In genomic region chr1:110002695-110003094, GRCh38 we compare ENCODE assay signal across 1 cellular context.
TF ChIP-seq lines count a peak whose summit lies in the region.

No MANE protein-coding gene starts in this region.

TF ChIP-seq in K562, 482 proteins besides CTCF, POLR2A, EP300 and RAD21 (continues in another document):
- TF ChIP-seq, protein P1, sequence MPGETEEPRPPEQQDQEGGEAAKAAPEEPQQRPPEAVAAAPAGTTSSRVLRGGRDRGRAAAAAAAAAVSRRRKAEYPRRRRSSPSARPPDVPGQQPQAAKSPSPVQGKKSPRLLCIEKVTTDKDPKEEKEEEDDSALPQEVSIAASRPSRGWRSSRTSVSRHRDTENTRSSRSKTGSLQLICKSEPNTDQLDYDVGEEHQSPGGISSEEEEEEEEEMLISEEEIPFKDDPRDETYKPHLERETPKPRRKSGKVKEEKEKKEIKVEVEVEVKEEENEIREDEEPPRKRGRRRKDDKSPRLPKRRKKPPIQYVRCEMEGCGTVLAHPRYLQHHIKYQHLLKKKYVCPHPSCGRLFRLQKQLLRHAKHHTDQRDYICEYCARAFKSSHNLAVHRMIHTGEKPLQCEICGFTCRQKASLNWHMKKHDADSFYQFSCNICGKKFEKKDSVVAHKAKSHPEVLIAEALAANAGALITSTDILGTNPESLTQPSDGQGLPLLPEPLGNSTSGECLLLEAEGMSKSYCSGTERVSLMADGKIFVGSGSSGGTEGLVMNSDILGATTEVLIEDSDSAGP (CRISPR knock-in tag; IDR thresholded peaks at IDR 0.05), result no peak
- TF ChIP-seq KLF16 (IDR thresholded peaks at IDR 0.05) (no peak), MECOM (CRISPR knock-in tag; IDR thresholded peaks at IDR 0.05) (no peak), ZNF263 (CRISPR knock-in tag; IDR thresholded peaks at IDR 0.05; ENCODE audit: borderline replicate concordance) (no peak), SRSF3 (IDR thresholded peaks at IDR 0.05; ENCODE audit: insufficient read depth, low read length) (no peak), VEZF1 (CRISPR knock-in tag; IDR thresholded peaks at IDR 0.05) (0 out of 2 replicates have a peak, but pooled peaks have one; percentile 10), FOXK2 (conservative IDR thresholded peaks at IDR 0.05 in 1 of 2, IDR thresholded peaks at IDR 0.05 in 1 of 2; ENCODE audit: low read depth in 2 of 2) (no peak), DNMT1 (IDR thresholded peaks at IDR 0.05) (no peak), CCNT2 (IDR thresholded peaks at IDR 0.05; ENCODE audit: borderline replicate concordance, extremely low read depth, insufficient read length, low read depth, low read length) (no peak), ZNF197 (CRISPR knock-in tag; IDR thresholded peaks at IDR 0.05; ENCODE audit: low read depth) (no peak), ETV5 (CRISPR knock-in tag; IDR thresholded peaks at IDR 0.05; ENCODE audit: low read depth) (no peak), KHSRP (IDR thresholded peaks at IDR 0.05) (no peak), DLX4 (CRISPR knock-in tag; IDR thresholded peaks at IDR 0.05) (no peak), NCOA2 (IDR thresholded peaks at IDR 0.05; ENCODE audit: partially characterized antibody in 2 of 2) (no peak), SMAD2 (IDR thresholded peaks at IDR 0.05; ENCODE audit: low read depth, low read length) (no peak), MCM2 (IDR thresholded peaks at IDR 0.05; ENCODE audit: low read depth) (no peak), ATF7 (IDR thresholded peaks at IDR 0.05) (no peak), FOXA1 (IDR thresholded peaks at IDR 0.05; ENCODE audit: borderline replicate concordance) (no peak), KDM4B (IDR thresholded peaks at IDR 0.05; ENCODE audit: borderline replicate concordance in 2 of 2, low read depth in 1 of 2) (no peak), RBM34 (IDR thresholded peaks at IDR 0.05; ENCODE audit: borderline replicate concordance, insufficient read depth, low read length) (no peak), FOXM1 (IDR thresholded peaks at IDR 0.05; ENCODE audit: low read depth) (no peak), FOXM1 (CRISPR knock-in tag; IDR thresholded peaks at IDR 0.05; ENCODE audit: low read depth) (no peak), MYC (IDR thresholded peaks at IDR 0.05; ENCODE audit: low read depth, low read length) (0 out of 2 replicates have a peak, but pooled peaks have one; percentile 13), MYC (CRISPR knock-in tag; IDR thresholded peaks at IDR 0.05; ENCODE audit: borderline replicate concordance, low read depth) (no peak), L3MBTL2 (IDR thresholded peaks at IDR 0.05) (peak; percentile 53; the same call in 1 of the 2 replicates), YY1 (IDR thresholded peaks at IDR 0.05; ENCODE audit: borderline replicate concordance in 1 of 3, control insufficient read depth in 1 of 3, extremely low read depth in 1 of 3, insufficient read depth in 3 of 3, insufficient read length in 1 of 3, insufficient replicate concordance in 2 of 3, low read depth in 1 of 3, low read length in 2 of 3) (no peak), PYGO2 (tag; IDR thresholded peaks at IDR 0.05) (no peak), GTF2A2 (tag; IDR thresholded peaks at IDR 0.05) (no peak), SNIP1 (IDR thresholded peaks at IDR 0.05; ENCODE audit: low read depth) (no peak), SIX5 (IDR thresholded peaks at IDR 0.05; ENCODE audit: borderline replicate concordance in 1 of 2, insufficient read depth in 1 of 2, low read depth in 1 of 2, low read length in 2 of 2) (no peak), ZNF830 (CRISPR knock-in tag; IDR thresholded peaks at IDR 0.05) (no peak), POLR3G (IDR thresholded peaks at IDR 0.05; ENCODE audit: extremely low read depth, insufficient read length, insufficient replicate concordance) (no peak), NONO (IDR thresholded peaks at IDR 0.05; ENCODE audit: low read depth in 2 of 2, low read length in 1 of 2) (no peak), ZNF282 (CRISPR knock-in tag; IDR thresholded peaks at IDR 0.05) (no peak), ZC3H4 (CRISPR knock-in tag; IDR thresholded peaks at IDR 0.05; ENCODE audit: borderline replicate concordance) (no peak), NELFE (IDR thresholded peaks at IDR 0.05; ENCODE audit: insufficient read depth, insufficient read length) (no peak), FOSL1 (tag; conservative IDR thresholded peaks at IDR 0.05) (no peak), GABPB1 (CRISPR knock-in tag; IDR thresholded peaks at IDR 0.05) (no peak)
- TF ChIP-seq, protein P2, sequence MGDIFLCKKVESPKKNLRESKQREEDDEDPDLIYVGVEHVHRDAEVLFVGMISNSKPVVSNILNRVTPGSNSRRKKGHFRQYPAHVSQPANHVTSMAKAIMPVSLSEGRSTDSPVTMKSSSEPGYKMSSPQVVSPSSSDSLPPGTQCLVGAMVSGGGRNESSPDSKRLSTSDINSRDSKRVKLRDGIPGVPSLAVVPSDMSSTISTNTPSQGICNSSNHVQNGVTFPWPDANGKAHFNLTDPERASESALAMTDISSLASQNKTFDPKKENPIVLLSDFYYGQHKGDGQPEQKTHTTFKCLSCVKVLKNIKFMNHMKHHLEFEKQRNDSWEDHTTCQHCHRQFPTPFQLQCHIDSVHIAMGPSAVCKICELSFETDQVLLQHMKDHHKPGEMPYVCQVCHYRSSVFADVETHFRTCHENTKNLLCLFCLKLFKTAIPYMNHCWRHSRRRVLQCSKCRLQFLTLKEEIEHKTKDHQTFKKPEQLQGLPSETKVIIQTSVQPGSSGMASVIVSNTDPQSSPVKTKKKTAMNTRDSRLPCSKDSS (IDR thresholded peaks at IDR 0.05; ENCODE audit: low read depth, partially characterized antibody), result no peak
- TF ChIP-seq, protein P3, sequence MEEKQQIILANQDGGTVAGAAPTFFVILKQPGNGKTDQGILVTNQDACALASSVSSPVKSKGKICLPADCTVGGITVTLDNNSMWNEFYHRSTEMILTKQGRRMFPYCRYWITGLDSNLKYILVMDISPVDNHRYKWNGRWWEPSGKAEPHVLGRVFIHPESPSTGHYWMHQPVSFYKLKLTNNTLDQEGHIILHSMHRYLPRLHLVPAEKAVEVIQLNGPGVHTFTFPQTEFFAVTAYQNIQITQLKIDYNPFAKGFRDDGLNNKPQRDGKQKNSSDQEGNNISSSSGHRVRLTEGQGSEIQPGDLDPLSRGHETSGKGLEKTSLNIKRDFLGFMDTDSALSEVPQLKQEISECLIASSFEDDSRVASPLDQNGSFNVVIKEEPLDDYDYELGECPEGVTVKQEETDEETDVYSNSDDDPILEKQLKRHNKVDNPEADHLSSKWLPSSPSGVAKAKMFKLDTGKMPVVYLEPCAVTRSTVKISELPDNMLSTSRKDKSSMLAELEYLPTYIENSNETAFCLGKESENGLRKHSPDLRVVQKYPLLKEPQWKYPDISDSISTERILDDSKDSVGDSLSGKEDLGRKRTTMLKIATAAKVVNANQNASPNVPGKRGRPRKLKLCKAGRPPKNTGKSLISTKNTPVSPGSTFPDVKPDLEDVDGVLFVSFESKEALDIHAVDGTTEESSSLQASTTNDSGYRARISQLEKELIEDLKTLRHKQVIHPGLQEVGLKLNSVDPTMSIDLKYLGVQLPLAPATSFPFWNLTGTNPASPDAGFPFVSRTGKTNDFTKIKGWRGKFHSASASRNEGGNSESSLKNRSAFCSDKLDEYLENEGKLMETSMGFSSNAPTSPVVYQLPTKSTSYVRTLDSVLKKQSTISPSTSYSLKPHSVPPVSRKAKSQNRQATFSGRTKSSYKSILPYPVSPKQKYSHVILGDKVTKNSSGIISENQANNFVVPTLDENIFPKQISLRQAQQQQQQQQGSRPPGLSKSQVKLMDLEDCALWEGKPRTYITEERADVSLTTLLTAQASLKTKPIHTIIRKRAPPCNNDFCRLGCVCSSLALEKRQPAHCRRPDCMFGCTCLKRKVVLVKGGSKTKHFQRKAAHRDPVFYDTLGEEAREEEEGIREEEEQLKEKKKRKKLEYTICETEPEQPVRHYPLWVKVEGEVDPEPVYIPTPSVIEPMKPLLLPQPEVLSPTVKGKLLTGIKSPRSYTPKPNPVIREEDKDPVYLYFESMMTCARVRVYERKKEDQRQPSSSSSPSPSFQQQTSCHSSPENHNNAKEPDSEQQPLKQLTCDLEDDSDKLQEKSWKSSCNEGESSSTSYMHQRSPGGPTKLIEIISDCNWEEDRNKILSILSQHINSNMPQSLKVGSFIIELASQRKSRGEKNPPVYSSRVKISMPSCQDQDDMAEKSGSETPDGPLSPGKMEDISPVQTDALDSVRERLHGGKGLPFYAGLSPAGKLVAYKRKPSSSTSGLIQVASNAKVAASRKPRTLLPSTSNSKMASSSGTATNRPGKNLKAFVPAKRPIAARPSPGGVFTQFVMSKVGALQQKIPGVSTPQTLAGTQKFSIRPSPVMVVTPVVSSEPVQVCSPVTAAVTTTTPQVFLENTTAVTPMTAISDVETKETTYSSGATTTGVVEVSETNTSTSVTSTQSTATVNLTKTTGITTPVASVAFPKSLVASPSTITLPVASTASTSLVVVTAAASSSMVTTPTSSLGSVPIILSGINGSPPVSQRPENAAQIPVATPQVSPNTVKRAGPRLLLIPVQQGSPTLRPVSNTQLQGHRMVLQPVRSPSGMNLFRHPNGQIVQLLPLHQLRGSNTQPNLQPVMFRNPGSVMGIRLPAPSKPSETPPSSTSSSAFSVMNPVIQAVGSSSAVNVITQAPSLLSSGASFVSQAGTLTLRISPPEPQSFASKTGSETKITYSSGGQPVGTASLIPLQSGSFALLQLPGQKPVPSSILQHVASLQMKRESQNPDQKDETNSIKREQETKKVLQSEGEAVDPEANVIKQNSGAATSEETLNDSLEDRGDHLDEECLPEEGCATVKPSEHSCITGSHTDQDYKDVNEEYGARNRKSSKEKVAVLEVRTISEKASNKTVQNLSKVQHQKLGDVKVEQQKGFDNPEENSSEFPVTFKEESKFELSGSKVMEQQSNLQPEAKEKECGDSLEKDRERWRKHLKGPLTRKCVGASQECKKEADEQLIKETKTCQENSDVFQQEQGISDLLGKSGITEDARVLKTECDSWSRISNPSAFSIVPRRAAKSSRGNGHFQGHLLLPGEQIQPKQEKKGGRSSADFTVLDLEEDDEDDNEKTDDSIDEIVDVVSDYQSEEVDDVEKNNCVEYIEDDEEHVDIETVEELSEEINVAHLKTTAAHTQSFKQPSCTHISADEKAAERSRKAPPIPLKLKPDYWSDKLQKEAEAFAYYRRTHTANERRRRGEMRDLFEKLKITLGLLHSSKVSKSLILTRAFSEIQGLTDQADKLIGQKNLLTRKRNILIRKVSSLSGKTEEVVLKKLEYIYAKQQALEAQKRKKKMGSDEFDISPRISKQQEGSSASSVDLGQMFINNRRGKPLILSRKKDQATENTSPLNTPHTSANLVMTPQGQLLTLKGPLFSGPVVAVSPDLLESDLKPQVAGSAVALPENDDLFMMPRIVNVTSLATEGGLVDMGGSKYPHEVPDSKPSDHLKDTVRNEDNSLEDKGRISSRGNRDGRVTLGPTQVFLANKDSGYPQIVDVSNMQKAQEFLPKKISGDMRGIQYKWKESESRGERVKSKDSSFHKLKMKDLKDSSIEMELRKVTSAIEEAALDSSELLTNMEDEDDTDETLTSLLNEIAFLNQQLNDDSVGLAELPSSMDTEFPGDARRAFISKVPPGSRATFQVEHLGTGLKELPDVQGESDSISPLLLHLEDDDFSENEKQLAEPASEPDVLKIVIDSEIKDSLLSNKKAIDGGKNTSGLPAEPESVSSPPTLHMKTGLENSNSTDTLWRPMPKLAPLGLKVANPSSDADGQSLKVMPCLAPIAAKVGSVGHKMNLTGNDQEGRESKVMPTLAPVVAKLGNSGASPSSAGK (IDR thresholded peaks at IDR 0.05), result peak; percentile 23; the same call in 1 of the 2 replicates
- TF ChIP-seq, protein P4, sequence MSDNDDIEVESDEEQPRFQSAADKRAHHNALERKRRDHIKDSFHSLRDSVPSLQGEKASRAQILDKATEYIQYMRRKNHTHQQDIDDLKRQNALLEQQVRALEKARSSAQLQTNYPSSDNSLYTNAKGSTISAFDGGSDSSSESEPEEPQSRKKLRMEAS (CRISPR knock-in tag; IDR thresholded peaks at IDR 0.05), result no peak
- TF ChIP-seq, protein P5, sequence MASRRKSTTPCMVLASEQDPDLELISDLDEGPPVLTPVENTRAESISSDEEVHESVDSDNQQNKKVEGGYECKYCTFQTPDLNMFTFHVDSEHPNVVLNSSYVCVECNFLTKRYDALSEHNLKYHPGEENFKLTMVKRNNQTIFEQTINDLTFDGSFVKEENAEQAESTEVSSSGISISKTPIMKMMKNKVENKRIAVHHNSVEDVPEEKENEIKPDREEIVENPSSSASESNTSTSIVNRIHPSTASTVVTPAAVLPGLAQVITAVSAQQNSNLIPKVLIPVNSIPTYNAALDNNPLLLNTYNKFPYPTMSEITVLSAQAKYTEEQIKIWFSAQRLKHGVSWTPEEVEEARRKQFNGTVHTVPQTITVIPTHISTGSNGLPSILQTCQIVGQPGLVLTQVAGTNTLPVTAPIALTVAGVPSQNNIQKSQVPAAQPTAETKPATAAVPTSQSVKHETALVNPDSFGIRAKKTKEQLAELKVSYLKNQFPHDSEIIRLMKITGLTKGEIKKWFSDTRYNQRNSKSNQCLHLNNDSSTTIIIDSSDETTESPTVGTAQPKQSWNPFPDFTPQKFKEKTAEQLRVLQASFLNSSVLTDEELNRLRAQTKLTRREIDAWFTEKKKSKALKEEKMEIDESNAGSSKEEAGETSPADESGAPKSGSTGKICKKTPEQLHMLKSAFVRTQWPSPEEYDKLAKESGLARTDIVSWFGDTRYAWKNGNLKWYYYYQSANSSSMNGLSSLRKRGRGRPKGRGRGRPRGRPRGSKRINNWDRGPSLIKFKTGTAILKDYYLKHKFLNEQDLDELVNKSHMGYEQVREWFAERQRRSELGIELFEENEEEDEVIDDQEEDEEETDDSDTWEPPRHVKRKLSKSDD (conservative IDR thresholded peaks at IDR 0.05; ENCODE audit: low read length), result no peak
- TF ChIP-seq, protein P6, sequence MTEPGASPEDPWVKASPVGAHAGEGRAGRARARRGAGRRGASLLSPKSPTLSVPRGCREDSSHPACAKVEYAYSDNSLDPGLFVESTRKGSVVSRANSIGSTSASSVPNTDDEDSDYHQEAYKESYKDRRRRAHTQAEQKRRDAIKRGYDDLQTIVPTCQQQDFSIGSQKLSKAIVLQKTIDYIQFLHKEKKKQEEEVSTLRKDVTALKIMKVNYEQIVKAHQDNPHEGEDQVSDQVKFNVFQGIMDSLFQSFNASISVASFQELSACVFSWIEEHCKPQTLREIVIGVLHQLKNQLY (CRISPR knock-in tag; conservative IDR thresholded peaks at IDR 0.05), result no peak
